In genomic region chr4:2008921-2009650, GRCh38 we compare ENCODE assay signal across 8 cellular contexts.
DNase-seq lines count a peak whose midpoint lies in the region; ATAC-seq lines count a peak whose summit lies in the region.

Gene NELFA (minus strand): TSS chr4:2008974. CDS start chr4:2008959, 15 bp downstream.

- H3K9me3 ChIP-seq in BLaER1, result no peaks in the 10 kb centered on the region

- H3K4me3 ChIP-seq in BLaER1, result peak within 1 kb of the TSS; percentile 91

- H3K27ac ChIP-seq in BLaER1 (peak within 1 kb of the TSS; percentile 99), cingulate gyrus (ENCODE audit: low read depth, low read length) (peak within 1 kb of the TSS; percentile 93), layer of hippocampus (ENCODE audit: low read depth, low read length) (peak within 1 kb of the TSS; percentile 99)

- H3K27me3 ChIP-seq in BLaER1, result no peaks in the 10 kb centered on the region
- no peaks in the 10 kb centered on the region for H3K27me3 ChIP-seq in layer of hippocampus (ENCODE audit: control insufficient read depth, insufficient read depth, low read length)

- peak; percentile 67 for ATAC-seq in HG03457 (IDR thresholded peaks at IDR 0.05; ENCODE audit: unreplicated experiment)

- peak within 1 kb of the TSS; percentile 85 for H3K4me2 ChIP-seq in BLaER1

- peaks cover 33% of the 10 kb centered on the region for H3K4me1 ChIP-seq in BLaER1

- peaks cover 33% of the 10 kb centered on the region for H3K36me3 ChIP-seq in BLaER1

- peak within 1 kb of the TSS; percentile 98 for H3K9ac ChIP-seq in BLaER1

- peaks cover 39% of the 10 kb centered on the region for H4K20me1 ChIP-seq in BLaER1

- DNase-seq in GM19240 (ENCODE audit: insufficient read length, low spot score), result peak; percentile 86
- DNase-seq in NCI-H524 (lab: John Stamatoyannopoulos, UW), result peak; percentile 94 to 96
- peak; percentile 97 for DNase-seq in activated CD4-positive, alpha-beta T cell treated with anti-CD3 and anti-CD28 coated beads for 48 hours
- DNase-seq in stimulated activated CD4-positive, alpha-beta T cell treated with anti-CD3 and anti-CD28 coated beads, Interleukin-1b, Interleukin-23, amount 100 ng/mL, for 24 hours (ENCODE audit: low read depth in 4 of 4, low spot score in 1 of 4), result peak; percentile 88 to 92 (median 91)

Comparison
In these comparisons a context has a peak if more than half of its experiments do, and no peak if none do; other contexts are left out.
1. Peak in every context shown above with its lines: DNase-seq, ATAC-seq, H3K4me3 ChIP-seq and H3K27ac ChIP-seq.